ENCODE assay signal across 8 cellular contexts in the genomic region with DNA sequence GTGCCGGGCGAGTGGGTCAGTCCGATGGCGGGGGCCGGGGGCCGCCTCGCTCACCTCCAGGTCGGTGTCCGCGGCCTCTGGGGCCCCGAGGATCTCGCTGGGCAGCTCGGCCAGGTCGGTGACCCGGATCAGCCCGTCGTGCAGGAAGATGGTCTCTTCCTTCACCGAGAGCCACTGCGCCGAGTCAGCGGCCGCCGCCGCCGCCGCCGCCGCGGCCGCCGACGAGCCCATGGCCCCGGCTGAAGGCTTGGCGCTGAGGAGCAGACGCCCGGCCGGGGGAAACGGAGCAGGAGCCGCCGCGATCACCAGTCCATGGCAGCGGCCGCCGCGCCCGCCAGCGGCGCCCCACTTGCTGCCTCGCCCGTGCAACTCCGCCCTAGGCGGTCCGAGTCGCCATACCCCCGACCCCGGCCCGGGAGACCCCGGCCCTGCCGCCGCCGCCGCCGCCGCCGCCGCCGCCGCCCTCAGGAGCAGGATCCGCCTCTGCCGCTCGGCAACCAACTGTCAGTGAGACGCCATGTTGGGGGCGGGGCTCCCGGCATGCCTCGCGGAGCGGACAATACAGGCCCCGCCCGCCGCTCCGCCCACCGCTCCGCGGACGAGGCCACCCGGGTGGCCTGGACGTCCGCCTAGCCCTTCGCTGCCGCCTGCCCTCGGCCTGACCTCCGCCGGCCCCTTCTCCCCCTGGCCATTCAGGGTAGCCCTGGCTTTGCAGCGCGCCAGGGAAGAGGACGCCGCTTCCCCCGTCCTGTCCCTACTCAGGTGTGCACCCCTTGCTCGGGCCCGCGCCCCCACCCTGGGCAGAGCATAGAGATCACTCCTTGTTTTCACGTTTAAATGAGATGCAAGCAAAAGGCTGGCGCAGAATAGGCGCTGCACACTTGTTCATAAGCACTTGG. TPM values are rescaled to one million over a fixed set of nuclear protein-coding genes. Genes with fewer than 3 reads are reported as not detected.
A peak's percentile ranks its signal among the peaks of the same experiment; 100 is the strongest.
DNase-seq lines count a peak whose midpoint lies in the region; ATAC-seq and TF ChIP-seq lines count a peak whose summit lies in the region.

A gene with protein sequence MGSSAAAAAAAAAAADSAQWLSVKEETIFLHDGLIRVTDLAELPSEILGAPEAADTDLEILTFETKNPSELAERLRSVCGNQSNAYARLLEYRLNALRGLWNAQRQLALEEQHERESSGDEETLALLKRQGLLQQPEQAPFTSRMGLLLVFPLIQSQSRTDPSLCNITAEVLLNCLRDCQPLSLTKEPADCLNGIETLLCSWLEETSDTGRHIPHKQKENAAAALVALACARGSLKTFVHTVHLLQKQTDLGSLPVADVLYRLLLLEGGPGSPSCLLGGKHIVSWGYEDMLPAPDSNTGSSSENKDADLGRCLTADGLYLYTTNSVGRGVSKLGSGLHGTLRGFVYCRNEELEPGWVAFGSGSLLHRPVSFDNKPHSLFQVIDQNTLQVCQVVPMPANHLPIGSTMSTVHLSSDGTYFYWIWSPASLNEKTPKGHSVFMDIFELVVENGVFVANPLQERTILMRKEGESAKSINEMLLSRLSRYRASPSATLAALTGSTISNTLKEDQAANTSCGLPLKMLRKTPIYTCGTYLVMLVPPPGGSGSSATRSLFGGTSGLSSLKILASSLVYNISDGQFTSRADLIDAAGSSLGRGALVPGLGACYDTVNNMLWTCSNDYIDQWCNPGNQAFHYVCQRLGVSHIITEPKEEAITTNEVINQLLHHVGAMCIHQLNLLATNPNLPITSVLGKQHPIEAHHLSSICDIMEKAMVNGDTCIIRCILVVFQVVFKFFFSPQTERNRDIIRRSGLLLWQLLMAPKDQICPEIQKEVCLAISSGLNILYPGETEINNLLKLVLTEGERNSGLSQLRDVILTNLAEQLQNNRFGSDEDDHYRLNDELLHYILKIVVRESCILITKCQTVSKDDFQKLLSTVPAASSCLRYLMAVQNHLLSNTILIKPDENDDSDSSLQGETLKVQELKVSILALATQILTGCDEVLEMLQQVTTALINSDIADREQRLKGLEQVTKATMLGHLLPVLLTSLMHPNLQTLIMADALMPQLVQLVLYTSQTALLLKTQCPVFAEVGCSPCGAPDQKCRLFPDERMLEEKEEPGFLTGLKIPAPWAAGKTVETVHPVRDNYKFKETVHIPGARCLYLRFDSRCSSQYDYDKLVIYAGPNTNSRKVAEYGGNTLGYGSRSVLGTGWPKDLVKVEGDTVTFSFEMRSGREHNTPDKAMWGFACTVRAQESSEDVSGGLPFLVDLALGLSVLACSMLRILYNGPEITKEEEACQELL (N-terminal part only) (minus strand): TSS at position 534 of the 899 bp plus-strand sequence. CDS start 303 bp downstream, at position 231.

- H3K9me3 Mint-ChIP-seq in T-helper 2 cell treated with Interferon-gamma antibody and Interleukin-4, amounts not matched to agents 5 μg/mL and 100 μg/mL, for 36 hours, result no peaks in the 10 kb centered on the region

- H3K27ac Mint-ChIP-seq in T-helper 2 cell treated with Interferon-gamma antibody and Interleukin-4, amounts not matched to agents 5 μg/mL and 100 μg/mL, for 36 hours, result peak within 1 kb of the TSS; percentile 92

- peak; percentile 90 for TF ChIP-seq POLR2A in GM18505 (IDR thresholded peaks at IDR 0.05; ENCODE audit: borderline replicate concordance, extremely low read depth, insufficient read depth, insufficient read length)
- TF ChIP-seq POLR2A in vagina (IDR thresholded peaks at IDR 0.05), result peak; percentile 28 to 62

- H3K4me1 ChIP-seq in ascending aorta (peaks cover 0 to 16% of the 10 kb centered on the region in 2 donors), rectal smooth muscle tissue (ENCODE audit: control insufficient read depth, insufficient read depth, low read length) (peaks cover 9% of the 10 kb centered on the region), vagina (peaks cover 32% of the 10 kb centered on the region)

- H3K9ac ChIP-seq in rectal smooth muscle tissue (ENCODE audit: low read length), result peak within 1 kb of the TSS; percentile 57

- DNase-seq in NCI-H2029 (lab: John Stamatoyannopoulos, UW), result peak; percentile 91
- peak; percentile 95 for DNase-seq in T-helper 2 cell treated with Interferon-gamma antibody and Interleukin-4, amounts not matched to agents 5 μg/mL and 100 μg/mL, for 36 hours (ENCODE audit: low spot score)
- peak; percentile 75 to 97 for DNase-seq in ascending aorta (ENCODE audit: low spot score in 2 of 2)
- peak; percentile 96 for DNase-seq in hepatic stellate cell (ENCODE audit: low spot score)
- no peak for DNase-seq in vagina (ENCODE audit: extremely low spot score in 2 of 2)

- H3K4me1 Mint-ChIP-seq in T-helper 2 cell treated with Interferon-gamma antibody and Interleukin-4, amounts not matched to agents 5 μg/mL and 100 μg/mL, for 36 hours (ENCODE audit: low read depth), result peaks cover 27% of the 10 kb centered on the region

- H3K27ac ChIP-seq in ascending aorta (peak within 1 kb of the TSS; percentile 68 to 69), rectal smooth muscle tissue (ENCODE audit: low read depth, low read length) (peak within 1 kb of the TSS; percentile 72), vagina (peak within 1 kb of the TSS; percentile 77)

- no peaks in the 10 kb centered on the region for H3K9me3 ChIP-seq in ascending aorta
- H3K9me3 ChIP-seq in vagina, result no peaks in the 10 kb centered on the region

- TF ChIP-seq CTCF in ascending aorta (IDR thresholded peaks at IDR 0.05), result no peak
- TF ChIP-seq CTCF in vagina (IDR thresholded peaks at IDR 0.05), result no peak

- H3K27me3 Mint-ChIP-seq in T-helper 2 cell treated with Interferon-gamma antibody and Interleukin-4, amounts not matched to agents 5 μg/mL and 100 μg/mL, for 36 hours (ENCODE audit: low read depth), result no peaks in the 10 kb centered on the region

- H3K27me3 ChIP-seq in ascending aorta, result no peaks in the 10 kb centered on the region
- H3K27me3 ChIP-seq in rectal smooth muscle tissue (ENCODE audit: control insufficient read depth, insufficient read depth, low read length), result no peaks in the 10 kb centered on the region
- no peaks in the 10 kb centered on the region for H3K27me3 ChIP-seq in vagina

- peak within 1 kb of the TSS; percentile 96 for H3K4me3 Mint-ChIP-seq in T-helper 2 cell treated with Interferon-gamma antibody and Interleukin-4, amounts not matched to agents 5 μg/mL and 100 μg/mL, for 36 hours

- no peaks in the 10 kb centered on the region for H3K36me3 Mint-ChIP-seq in T-helper 2 cell treated with Interferon-gamma antibody and Interleukin-4, amounts not matched to agents 5 μg/mL and 100 μg/mL, for 36 hours (ENCODE audit: low read depth)

- peak within 1 kb of the TSS; percentile 78 to 99 for H3K4me3 ChIP-seq in ascending aorta
- H3K4me3 ChIP-seq in rectal smooth muscle tissue (ENCODE audit: low read length), result peak within 1 kb of the TSS; percentile 78
- peak within 1 kb of the TSS; percentile 75 to 77 for H3K4me3 ChIP-seq in vagina

- intact Hi-C loops in ascending aorta (cut with DNase I) (loop anchor here (2.0 to 10.0 kb wide), 5 partner anchors 27 to 437 kb away; a partner anchor contains a TSS), vagina (cut with DNase I) (loop anchor here (10.0 kb wide), 1 partner anchor 187 kb away; no protein-coding TSS in a partner anchor)

- ATAC-seq in GM18505 (IDR thresholded peaks at IDR 0.05; ENCODE audit: unreplicated experiment), result peak; percentile 89
- peak; percentile 90 for ATAC-seq in HG02943 (IDR thresholded peaks at IDR 0.05; ENCODE audit: low read depth, unreplicated experiment)

- no peaks in the 10 kb centered on the region for H3K36me3 ChIP-seq in ascending aorta
- H3K36me3 ChIP-seq in rectal smooth muscle tissue (ENCODE audit: control insufficient read depth, insufficient read depth, low read length), result no peaks in the 10 kb centered on the region
- H3K36me3 ChIP-seq in vagina, result no peaks in the 10 kb centered on the region

RNA-seq across cellular contexts. Expression of the gene that starts here (rescaled TPM):
- 23.7 TPM for total RNA-seq in ascending aorta
- 79.6 TPM for total RNA-seq in vagina

Comparison
In these comparisons a context has a peak if more than half of its experiments do, and no peak if none do; other contexts are left out.
1. DNase-seq: peak in NCI-H2029 (single experiment), T-helper 2 cell treated with Interferon-gamma antibody and Interleukin-4, amounts not matched to agents 5 μg/mL and 100 μg/mL, for 36 hours (single experiment), ascending aorta (2 of 2) and hepatic stellate cell (single experiment); none in vagina (0 of 2).
2. Peak in every context shown above with its lines, with median percentiles within 50 percentile points of each other: H3K27ac ChIP-seq and H3K4me3 ChIP-seq.